19 cellular contexts compared by ENCODE assay signal in genomic region chr10:70845261-70845660, GRCh38. TPM values are rescaled to one million over a fixed set of nuclear protein-coding genes. Genes with fewer than 3 reads are reported as not detected.
DNase-seq lines count a peak whose midpoint lies in the region; ATAC-seq, FAIRE-seq and TF ChIP-seq lines count a peak whose summit lies in the region.
"Had no signal": no experiment of that assay in that cellular context is flagged by ENCODE, and none has a peak within 500 bp of the region (broad histone marks: within the 10 kb centered on the region; RNA-seq: fewer than 3 reads in every experiment).

No MANE protein-coding gene starts in this region.

- H3K9me3 ChIP-seq in IMR-90 (ENCODE audit: control insufficient read depth, insufficient read depth, low read length) (no peaks in the 10 kb centered on the region), endodermal cell (ENCODE audit: control insufficient read depth, low read length) (no peaks in the 10 kb centered on the region), small intestine (ENCODE audit: control insufficient read depth, low read depth) (no peaks in the 10 kb centered on the region), left lung (no peaks in the 10 kb centered on the region), testis (no peaks in the 10 kb centered on the region)

- H3K4me3 ChIP-seq in IMR-90 (ENCODE audit: insufficient read depth, low read depth, low read length) = no peak overlapping the region
- no peak overlapping the region for H3K4me3 ChIP-seq in endodermal cell (ENCODE audit: low read length)
- H3K4me3 ChIP-seq in small intestine (ENCODE audit: low read depth in 1 of 2, low read length in 2 of 2) = no peak overlapping the region
- H3K4me3 ChIP-seq in left lung = no peak overlapping the region
- no peak overlapping the region for H3K4me3 ChIP-seq in testis

- peaks cover 66% of the 10 kb centered on the region for H3K36me3 Mint-ChIP-seq in activated CD4-positive, alpha-beta memory T cell treated with anti-CD3 and anti-CD28 coated beads for 36 hours
- peaks cover 23% of the 10 kb centered on the region for H3K36me3 Mint-ChIP-seq in activated CD4-positive, alpha-beta memory T cell treated with anti-CD3 and anti-CD28 coated beads, Interleukin-2, amount 10 ng/mL, durations not matched to agents 7 days and 5 days (ENCODE audit: low read depth)
- peaks cover 61% of the 10 kb centered on the region for H3K36me3 Mint-ChIP-seq in endodermal cell (ENCODE audit: low read depth)

- WGBS in IMR-90 (ENCODE audit: extremely low coverage in 2 of 2, insufficient read length in 1 of 2), 2 experiments = no CpG with 5 or more reads among the region's 2 CpGs
- 90 to 100% methylated on average over 1 of the region's 2 CpGs for whole genome bisulfite sequencing in endodermal cell (ENCODE audit: insufficient coverage in 1 of 2, insufficient read length in 1 of 2), 2 experiments
- 65 to 88% (median 79%) methylated on average over 2 of the region's 2 CpGs for WGBS in small intestine, 3 donors
- 70 to 85% methylated on average over 2 of the region's 2 CpGs for WGBS in testis, 2 donors

- no peak overlapping the region for H2AK5ac ChIP-seq in IMR-90 (ENCODE audit: low read depth, low read length)

- DNase-seq in activated CD4-positive, alpha-beta memory T cell treated with anti-CD3 and anti-CD28 coated beads for 36 hours = no peak
- DNase-seq in activated CD4-positive, alpha-beta memory T cell treated with anti-CD3 and anti-CD28 coated beads, Interleukin-2, amount 10 ng/mL, durations not matched to agents 7 days and 5 days = no peak
- no peak for DNase-seq in IMR-90
- no peak for DNase-seq in endodermal cell
- DNase-seq in small intestine = peak; percentile 45
- DNase-seq in NCI-H1417 (lab: John Stamatoyannopoulos, UW) = no peak
- DNase-seq in left lung = no peak
- DNase-seq in testis = no peak
- DNase-seq: 8988T, DND-41, H7, Karpas-422, NCI-H146, NCI-H2081, SHP77 had no signal

- POLR2A ChIA-PET in activated CD4-positive, alpha-beta memory T cell treated with anti-CD3 and anti-CD28 coated beads for 36 hours (lab: Charles Lee) = interaction anchor here (0.9 kb wide), 1 partner anchor 24 kb away, joined by 3 read pairs; no protein-coding TSS in a partner anchor
- POLR2A ChIA-PET in activated CD4-positive, alpha-beta memory T cell treated with anti-CD3 and anti-CD28 coated beads, Interleukin-2, amount 10 ng/mL, durations not matched to agents 7 days and 5 days (lab: Charles Lee) = no interaction called here
- POLR2A ChIA-PET in IMR-90 (lab: Charles Lee; ENCODE audit: unreplicated experiment) = no interaction called here

- H2AFZ ChIP-seq in IMR-90 (replicated peaks; ENCODE audit: low read length, poor library complexity) = no peak overlapping the region

- in situ Hi-C loops in IMR-90 (cut with MboI; ENCODE audit: low sequenced_read_pairs) = no loop called here

- TF ChIP-seq CTCF in IMR-90 (conservative IDR thresholded peaks at IDR 0.05; ENCODE audit: low read depth, low read length) (no peak), endodermal cell (conservative IDR thresholded peaks at IDR 0.05) (no peak), left lung (IDR thresholded peaks at IDR 0.05) (no peak), testis (IDR thresholded peaks at IDR 0.05) (no peak)

- H3K4me2 ChIP-seq in IMR-90 (ENCODE audit: low read depth, low read length) = peak overlapping the region; percentile 86; the same call in 1 of the 2 replicates

- no peaks in the 10 kb centered on the region for H3K27me3 ChIP-seq in IMR-90 (ENCODE audit: control insufficient read depth, insufficient read depth, low read length)
- no peaks in the 10 kb centered on the region for H3K27me3 ChIP-seq in endodermal cell (ENCODE audit: control insufficient read depth, insufficient read depth, low read length, poor library complexity, severe bottlenecking)
- H3K27me3 ChIP-seq in small intestine (ENCODE audit: control insufficient read depth in 2 of 2, insufficient read depth in 2 of 2, low read length in 2 of 2) = no peaks in the 10 kb centered on the region
- H3K27me3 ChIP-seq in left lung = no peaks in the 10 kb centered on the region
- no peaks in the 10 kb centered on the region for H3K27me3 ChIP-seq in testis

- H3K36me3 ChIP-seq in IMR-90 (ENCODE audit: control insufficient read depth, insufficient read depth, low read length) (peaks cover 5% of the 10 kb centered on the region), endodermal cell (ENCODE audit: control insufficient read depth, insufficient read depth, low read length) (peaks cover 74% of the 10 kb centered on the region), small intestine (ENCODE audit: control insufficient read depth in 2 of 2, insufficient read depth in 2 of 2, low read length in 2 of 2) (peaks cover 5 to 6% of the 10 kb centered on the region in 2 donors), left lung (peaks cover 0 to 12% of the 10 kb centered on the region in 2 donors), testis (ENCODE audit: low read depth, missing control alignments) (no peaks in the 10 kb centered on the region)

- no peak for FAIRE-seq in small intestine (lab: Jason Lieb, UNC)
- FAIRE-seq: G401.6 had no signal

- ATAC-seq in IMR-90 (ENCODE audit: low read depth) (no peak), left lung (no peak)

- H3K14ac ChIP-seq in IMR-90 (replicated peaks; ENCODE audit: low read depth, low read length) = 0 out of 2 replicates have a peak overlapping the region, but pooled peaks have one; percentile 14

- H2BK15ac ChIP-seq in IMR-90 (ENCODE audit: low read depth, low read length) = no peak overlapping the region

- H3K4me1 Mint-ChIP-seq in activated CD4-positive, alpha-beta memory T cell treated with anti-CD3 and anti-CD28 coated beads for 36 hours (ENCODE audit: low read depth) = peaks cover 62% of the 10 kb centered on the region
- H3K4me1 Mint-ChIP-seq in activated CD4-positive, alpha-beta memory T cell treated with anti-CD3 and anti-CD28 coated beads, Interleukin-2, amount 10 ng/mL, durations not matched to agents 7 days and 5 days = peaks cover 20% of the 10 kb centered on the region
- H3K4me1 Mint-ChIP-seq in endodermal cell = no peaks in the 10 kb centered on the region

- H2AK9ac ChIP-seq in IMR-90 (replicated peaks; ENCODE audit: low read depth, low read length, poor library complexity) = no peak overlapping the region

- peak overlapping the region; percentile 76; the same call in 1 of the 2 replicates for H3K18ac ChIP-seq in IMR-90 (ENCODE audit: low read depth, low read length)

- H3K9me3 Mint-ChIP-seq in activated CD4-positive, alpha-beta memory T cell treated with anti-CD3 and anti-CD28 coated beads for 36 hours = no peaks in the 10 kb centered on the region
- no peaks in the 10 kb centered on the region for H3K9me3 Mint-ChIP-seq in activated CD4-positive, alpha-beta memory T cell treated with anti-CD3 and anti-CD28 coated beads, Interleukin-2, amount 10 ng/mL, durations not matched to agents 7 days and 5 days
- H3K9me3 Mint-ChIP-seq in endodermal cell = no peaks in the 10 kb centered on the region
- H3K9me3 Mint-ChIP-seq: IgD-negative memory B cell had no signal

- intact Hi-C loops in activated CD4-positive, alpha-beta memory T cell treated with anti-CD3 and anti-CD28 coated beads for 36 hours (cut with micrococcal nuclease) = no loop called here
- intact Hi-C loops in IMR-90 (cut with micrococcal nuclease) (no loop called here), left lung (cut with DNase I) (no loop called here), testis (cut with DNase I; ENCODE audit: low total_unique reads) (no loop called here)

- BruUV-seq in IMR-90 (replicated peaks; lab: Mats Ljungman, UMichigan) = no TSS peak

- peaks cover 16% of the 10 kb centered on the region for H3K4me1 ChIP-seq in IMR-90 (ENCODE audit: control insufficient read depth, insufficient read depth, low read length)
- no peaks in the 10 kb centered on the region for H3K4me1 ChIP-seq in endodermal cell (ENCODE audit: control insufficient read depth, insufficient read depth, low read length)
- peaks cover 4 to 6% of the 10 kb centered on the region in 2 donors for H3K4me1 ChIP-seq in small intestine (ENCODE audit: control insufficient read depth in 2 of 2, insufficient read depth in 1 of 2, low read depth in 1 of 2, low read length in 1 of 2)
- no peaks in the 10 kb centered on the region for H3K4me1 ChIP-seq in left lung
- H3K4me1 ChIP-seq in testis = peaks cover 31% of the 10 kb centered on the region

- dilution Hi-C loops in IMR-90 (cut with HindIII; ENCODE audit: low sequenced_read_pairs, unreplicated experiment) = no loop called here

- H3K27me3 Mint-ChIP-seq in activated CD4-positive, alpha-beta memory T cell treated with anti-CD3 and anti-CD28 coated beads for 36 hours = no peaks in the 10 kb centered on the region
- no peaks in the 10 kb centered on the region for H3K27me3 Mint-ChIP-seq in activated CD4-positive, alpha-beta memory T cell treated with anti-CD3 and anti-CD28 coated beads, Interleukin-2, amount 10 ng/mL, durations not matched to agents 7 days and 5 days
- no peaks in the 10 kb centered on the region for H3K27me3 Mint-ChIP-seq in endodermal cell (ENCODE audit: insufficient read depth)
- H3K27me3 Mint-ChIP-seq: IgD-negative memory B cell had no signal

- H4K5ac ChIP-seq in IMR-90 (ENCODE audit: low read depth, low read length) = peak overlapping the region; percentile 69; the same call in 1 of the 2 replicates

- no peak for TF ChIP-seq RAD21 in IMR-90 (IDR thresholded peaks at IDR 0.05; ENCODE audit: low read length)

- CTCF ChIA-PET in activated CD4-positive, alpha-beta memory T cell treated with anti-CD3 and anti-CD28 coated beads for 36 hours (lab: Charles Lee) = interaction anchor here (0.7 to 1.6 kb wide), 3 partner anchors 12 to 86 kb away, joined by 3 to 4 read pairs (median 3); partner anchors contain the start of gene SGPL1
- CTCF ChIA-PET in activated CD4-positive, alpha-beta memory T cell treated with anti-CD3 and anti-CD28 coated beads, Interleukin-2, amount 10 ng/mL, durations not matched to agents 7 days and 5 days (lab: Charles Lee) = no interaction called here
- CTCF ChIA-PET in IMR-90 (lab: Yijun Ruan, JAX) = interaction anchor here (0.7 kb wide), 1 partner anchor 12 kb away, joined by 4 read pairs; no protein-coding TSS in a partner anchor

- H2BK5ac ChIP-seq in IMR-90 (ENCODE audit: low read depth, low read length, poor library complexity, severe bottlenecking) = no peak overlapping the region

- H3K9ac ChIP-seq in IMR-90 (ENCODE audit: low read depth, low read length) (no peak overlapping the region), endodermal cell (ENCODE audit: extremely low read depth, low read length, poor library complexity, severe bottlenecking) (no peak overlapping the region)

- H3K27ac ChIP-seq in IMR-90 (ENCODE audit: insufficient read depth, low read length) = no peak overlapping the region
- no peak overlapping the region for H3K27ac ChIP-seq in endodermal cell (ENCODE audit: low read depth, low read length)
- H3K27ac ChIP-seq in small intestine (ENCODE audit: low read depth in 1 of 2, low read length in 1 of 2) = no peak overlapping the region
- H3K27ac ChIP-seq in left lung = no peak overlapping the region
- no peak overlapping the region for H3K27ac ChIP-seq in testis
- H3K27ac ChIP-seq: HL-60 had no signal

- peak overlapping the region; percentile 66 for H3K27ac Mint-ChIP-seq in activated CD4-positive, alpha-beta memory T cell treated with anti-CD3 and anti-CD28 coated beads for 36 hours
- no peak overlapping the region for H3K27ac Mint-ChIP-seq in activated CD4-positive, alpha-beta memory T cell treated with anti-CD3 and anti-CD28 coated beads, Interleukin-2, amount 10 ng/mL, durations not matched to agents 7 days and 5 days
- peak overlapping the region; percentile 59 for H3K27ac Mint-ChIP-seq in endodermal cell
- H3K27ac Mint-ChIP-seq: CD14-positive monocyte, IgD-negative memory B cell had no signal

- H4K8ac ChIP-seq in IMR-90 (ENCODE audit: low read depth in 2 of 2, low read length in 2 of 2) = peak overlapping the region in 1 of 2 experiments; percentile 30; a peak in 1 of 4 replicates

- no peak overlapping the region for H3K23ac ChIP-seq in IMR-90 (ENCODE audit: low read depth, low read length)

- peaks cover 1% of the 10 kb centered on the region; the same call in 1 of the 2 replicates for H3K9me1 ChIP-seq in IMR-90 (ENCODE audit: insufficient read depth, low read length)

- peaks cover 27 to 52% of the 10 kb centered on the region in 2 experiments for H3K79me1 ChIP-seq in IMR-90 (ENCODE audit: low read depth in 1 of 2, low read length in 2 of 2)

- H3K56ac ChIP-seq in IMR-90 (ENCODE audit: extremely low read depth, insufficient read depth, low read length) = no peak overlapping the region

- H3K4ac ChIP-seq in IMR-90 (ENCODE audit: low read depth, low read length) = 0 out of 2 replicates have a peak overlapping the region, but pooled peaks have one; percentile 15

- H4K91ac ChIP-seq in IMR-90 (ENCODE audit: insufficient read depth, low read depth, low read length) = no peak overlapping the region

- H2BK20ac ChIP-seq in IMR-90 (ENCODE audit: low read depth, low read length) = no peak overlapping the region

- no peak overlapping the region for H3K4me3 Mint-ChIP-seq in activated CD4-positive, alpha-beta memory T cell treated with anti-CD3 and anti-CD28 coated beads for 36 hours
- H3K4me3 Mint-ChIP-seq in activated CD4-positive, alpha-beta memory T cell treated with anti-CD3 and anti-CD28 coated beads, Interleukin-2, amount 10 ng/mL, durations not matched to agents 7 days and 5 days = no peak overlapping the region
- H3K4me3 Mint-ChIP-seq in endodermal cell = no peak overlapping the region
- H3K4me3 Mint-ChIP-seq: CD14-positive monocyte, IgD-negative memory B cell had no signal

- no peak for TF ChIP-seq POLR2A in IMR-90 (IDR thresholded peaks at IDR 0.05; ENCODE audit: low read depth, low read length)
- TF ChIP-seq POLR2A in testis (IDR thresholded peaks at IDR 0.05) = no peak

- H2BK120ac ChIP-seq in IMR-90 (ENCODE audit: low read depth, low read length) = no peak overlapping the region

- H4K20me1 ChIP-seq in IMR-90 (ENCODE audit: insufficient read depth, low read length) = no peaks in the 10 kb centered on the region; the same call in 1 of the 2 replicates

RNA-seq across cellular contexts. Expression of gene SGPL1, which starts 29.5 kb away (rescaled TPM):
- 10 to 100 TPM; 65.6 to 67.0 TPM for total RNA-seq in activated CD4-positive, alpha-beta memory T cell treated with anti-CD3 and anti-CD28 coated beads for 36 hours
- 10 to 100 TPM; 25.8 to 28.5 TPM for total RNA-seq in activated CD4-positive, alpha-beta memory T cell treated with anti-CD3 and anti-CD28 coated beads, Interleukin-2, amount 10 ng/mL, durations not matched to agents 7 days and 5 days
- total RNA-seq in IMR-90 (2012; rRNA removed) (26.7 and 27.5 TPM in 2 replicates), endodermal cell (100 to 1,000 TPM in 1 of 2 donors, 10 to 100 TPM in 1; 95.4 to 103 TPM), left lung (10 to 100 TPM; 53.8 to 60.6 TPM), testis (10 to 100 TPM; 64.2 to 70.1 TPM)
- polyA plus RNA-seq in IMR-90 (2012; rRNA removed) (9.4 and 12.2 TPM in 2 replicates), small intestine (10 to 100 TPM in 2 of 3 donors, 1 to 10 TPM in 1; 10.0 to 18.4 (median 14.3) TPM), testis (ENCODE audit: insufficient read depth, low read depth, low replicate concordance) (38.5 TPM)
- 6.0 and 7.9 TPM in 2 replicates for polyA plus RNA-seq in IMR-90 (2012; cell fraction: cytosol; rRNA removed)
- polyA plus RNA-seq in IMR-90 (2012; cell fraction: nucleus; rRNA removed; ENCODE audit: low replicate concordance) = 8.9 and 27.3 TPM in 2 replicates
- 47.6 TPM for polyA plus RNA-seq in endodermal cell (2013, experiment 1 of 2)
- 46.7 TPM for polyA plus RNA-seq in endodermal cell (2013, experiment 2 of 2)

RNA-seq across cellular contexts. Expression of gene PCBD1, which starts 43.1 kb away (rescaled TPM):
- total RNA-seq in activated CD4-positive, alpha-beta memory T cell treated with anti-CD3 and anti-CD28 coated beads for 36 hours = 10 to 100 TPM; 53.4 to 56.7 TPM
- 10 to 100 TPM; 37.2 to 38.6 TPM for total RNA-seq in activated CD4-positive, alpha-beta memory T cell treated with anti-CD3 and anti-CD28 coated beads, Interleukin-2, amount 10 ng/mL, durations not matched to agents 7 days and 5 days
- total RNA-seq in IMR-90 (2012; rRNA removed) = 15.8 and 17.8 TPM in 2 replicates
- polyA plus RNA-seq in IMR-90 (2012; rRNA removed) = 31.6 and 33.1 TPM in 2 replicates
- 21.7 and 49.0 TPM in 2 replicates for polyA plus RNA-seq in IMR-90 (2012; cell fraction: cytosol; rRNA removed)
- 10.9 and 17.4 TPM in 2 replicates for polyA plus RNA-seq in IMR-90 (2012; cell fraction: nucleus; rRNA removed; ENCODE audit: low replicate concordance)
- 100 to 1,000 TPM; 168 to 183 TPM for total RNA-seq in endodermal cell
- 61.9 TPM for polyA plus RNA-seq in endodermal cell (2013, experiment 1 of 2)
- 54.4 TPM for polyA plus RNA-seq in endodermal cell (2013, experiment 2 of 2)
- polyA plus RNA-seq in small intestine = 100 to 1,000 TPM in 1 of 3 donors, 10 to 100 TPM in 2; 67.3 to 147 (median 75.9) TPM
- 100 to 1,000 TPM in 1 of 2 donors, 10 to 100 TPM in 1; 91.6 to 112 TPM for total RNA-seq in left lung
- total RNA-seq in testis = 10 to 100 TPM; 61.9 to 71.2 TPM
- polyA plus RNA-seq in testis (ENCODE audit: insufficient read depth, low read depth, low replicate concordance) = 49.6 TPM
